Comparison of ENCODE assay signal across 8 cellular contexts in genomic region chr2:173076557-173077345, GRCh38. TPM values are rescaled to one million over a fixed set of nuclear protein-coding genes. Genes with fewer than 3 reads are reported as not detected.
DNase-seq lines count a peak whose midpoint lies in the region; TF ChIP-seq lines count a peak whose summit lies in the region.

No MANE protein-coding gene starts in this region.

- H3K27ac ChIP-seq in duodenal mucosa (ENCODE audit: low read depth, low read length) (peak overlapping the region; percentile 77), thymus (ENCODE audit: low read depth) (peak overlapping the region; percentile 80)

- no peak for TF ChIP-seq CTCF in GM20000 (IDR thresholded peaks at IDR 0.05; ENCODE audit: extremely low read depth, missing control alignments)

- H3K27me3 ChIP-seq in duodenal mucosa (ENCODE audit: control insufficient read depth in 1 of 2, insufficient read depth in 2 of 2, low read length in 2 of 2): no peaks in the 10 kb centered on the region
- no peaks in the 10 kb centered on the region for H3K27me3 ChIP-seq in thymus (ENCODE audit: control insufficient read depth, insufficient read depth)

- H3K4me3 ChIP-seq in duodenal mucosa (ENCODE audit: low read depth in 1 of 2, low read length in 2 of 2): peak overlapping the region; percentile 94
- peak overlapping the region; percentile 83 for H3K4me3 ChIP-seq in thymus (ENCODE audit: low read length)

- WGBS in thymus: 7% methylated on average over 27 of the region's 27 CpGs

- peak overlapping the region; percentile 71 to 82 for H3K9ac ChIP-seq in duodenal mucosa (ENCODE audit: low read depth in 1 of 2, low read length in 2 of 2)

- DNase-seq in ELF-1 (ENCODE audit: low read depth, low spot score): peak; percentile 67
- DNase-seq in GM20000 (ENCODE audit: low spot score): peak; percentile 37
- peak; percentile 50 for DNase-seq in HK-2 (ENCODE audit: unreplicated experiment)
- DNase-seq in SW480 (ENCODE audit: low spot score): peak; percentile 12
- peak; percentile 38 for DNase-seq in medulla oblongata (ENCODE audit: extremely low spot score)
- DNase-seq in AML-193 (lab: John Stamatoyannopoulos, UW): no peak

- peaks cover 6 to 16% of the 10 kb centered on the region in 2 donors for H3K4me1 ChIP-seq in duodenal mucosa (ENCODE audit: control insufficient read depth in 1 of 2, insufficient read depth in 2 of 2, low read length in 2 of 2)
- peaks cover 5% of the 10 kb centered on the region for H3K4me1 ChIP-seq in thymus (ENCODE audit: control insufficient read depth, insufficient read depth, low read length)

- no peaks in the 10 kb centered on the region for H3K9me3 ChIP-seq in duodenal mucosa (ENCODE audit: control insufficient read depth in 1 of 2, low read length in 2 of 2)
- no peaks in the 10 kb centered on the region for H3K9me3 ChIP-seq in thymus (ENCODE audit: control insufficient read depth)

- H3K36me3 ChIP-seq in duodenal mucosa (ENCODE audit: control insufficient read depth in 1 of 2, insufficient read depth in 2 of 2, low read length in 2 of 2) (no peaks in the 10 kb centered on the region), thymus (ENCODE audit: control insufficient read depth, insufficient read depth) (no peaks in the 10 kb centered on the region)

RNA-seq across cellular contexts. Expression of gene MAP3K20, which starts 1.1 kb away (rescaled TPM):
- 15.1 TPM for polyA plus RNA-seq in thymus

Comparison
In these comparisons a context has a peak if more than half of its experiments do, and no peak if none do; other contexts are left out.
1. DNase-seq: peak in ELF-1 (single experiment), GM20000 (single experiment), HK-2 (single experiment), SW480 (single experiment) and medulla oblongata (single experiment); none in AML-193 (0 of 2).